8 cellular contexts compared by ENCODE assay signal in genomic region chr3:10142707-10143560, GRCh38. TPM values are rescaled to one million over a fixed set of nuclear protein-coding genes. Genes with fewer than 3 reads are reported as not detected.
DNase-seq lines count a peak whose midpoint lies in the region; TF ChIP-seq lines count a peak whose summit lies in the region.

No MANE protein-coding gene starts in this region.

- H3K9me3 ChIP-seq in BLaER1, result no peaks in the 10 kb centered on the region
- H3K9me3 ChIP-seq in HUES6 (ENCODE audit: control insufficient read depth, insufficient read depth, low read depth, low read length), result no peaks in the 10 kb centered on the region
- no peaks in the 10 kb centered on the region for H3K9me3 ChIP-seq in right atrium auricular region
- no peaks in the 10 kb centered on the region for H3K9me3 ChIP-seq in smooth muscle cell (replicated peaks; ENCODE audit: low read depth)

- TF ChIP-seq CTCF in right atrium auricular region (IDR thresholded peaks at IDR 0.05), result no peak
- TF ChIP-seq CTCF in smooth muscle cell (IDR thresholded peaks at IDR 0.05; ENCODE audit: borderline replicate concordance, insufficient read depth, poor library complexity, severe bottlenecking), result no peak

- WGBS in smooth muscle cell (ENCODE audit: low lambda C conversion rate), result 68% methylated on average over 29 of the region's 29 CpGs

- H3K36me3 ChIP-seq in BLaER1, result peaks cover 46% of the 10 kb centered on the region
- peaks cover 25% of the 10 kb centered on the region for H3K36me3 ChIP-seq in HUES6 (ENCODE audit: control insufficient read depth, insufficient read depth, low read length)
- H3K36me3 ChIP-seq in right atrium auricular region, result peaks cover 4% of the 10 kb centered on the region
- no peaks in the 10 kb centered on the region for H3K36me3 ChIP-seq in smooth muscle cell (ENCODE audit: low read depth)

- H3K79me2 ChIP-seq in smooth muscle cell (ENCODE audit: low read depth), result peaks cover 55% of the 10 kb centered on the region

- H3K4me1 ChIP-seq in BLaER1 (peaks cover 39% of the 10 kb centered on the region), HUES6 (ENCODE audit: control insufficient read depth, insufficient read depth, low read length) (peaks cover 5% of the 10 kb centered on the region; the same call in 1 of the 2 replicates), right atrium auricular region (peaks cover 0 to 23% of the 10 kb centered on the region in 2 donors), smooth muscle cell (ENCODE audit: low read depth) (peaks cover 9% of the 10 kb centered on the region)

- H3F3A ChIP-seq in smooth muscle cell (ENCODE audit: low read depth), result no peaks in the 10 kb centered on the region

- H3K9ac ChIP-seq in BLaER1 (peak overlapping the region; percentile 94), HUES6 (ENCODE audit: low read length) (peak overlapping the region; percentile 24), smooth muscle cell (ENCODE audit: low read depth) (no peak overlapping the region)

- H2AFZ ChIP-seq in smooth muscle cell (ENCODE audit: low read depth), result no peak overlapping the region

- H3K27ac ChIP-seq in BLaER1 (peak overlapping the region; percentile 92), HUES6 (ENCODE audit: low read depth, low read length) (no peak overlapping the region), right atrium auricular region (no peak overlapping the region), smooth muscle cell (ENCODE audit: low read depth) (no peak overlapping the region)

- H3K4me2 ChIP-seq in BLaER1, result peak overlapping the region; percentile 87
- peak overlapping the region; percentile 78 for H3K4me2 ChIP-seq in smooth muscle cell

- H3K27me3 ChIP-seq in BLaER1 (no peaks in the 10 kb centered on the region), HUES6 (ENCODE audit: control insufficient read depth, insufficient read depth, low read length) (no peaks in the 10 kb centered on the region), right atrium auricular region (no peaks in the 10 kb centered on the region), smooth muscle cell (ENCODE audit: low read depth) (no peaks in the 10 kb centered on the region)

- DNase-seq in activated T-cell treated with anti-CD3 and anti-CD28 coated beads, Interleukin-2, amount 50 U/mL, for 48 hours, result peak; percentile 34 to 48
- DNase-seq in right atrium auricular region (ENCODE audit: low spot score), result no peak
- DNase-seq in smooth muscle cell (lab: John Stamatoyannopoulos, UW; ENCODE audit: unreplicated experiment), result no peak
- DNase-seq in inferior parietal cortex (ENCODE audit: extremely low spot score), result no peak
- DNase-seq in NOMO-1 (lab: John Stamatoyannopoulos, UW; ENCODE audit: unreplicated experiment in 2 of 2), result no peak
- no peak for DNase-seq in middle frontal gyrus (ENCODE audit: extremely low spot score, low spot score)

- H4K20me1 ChIP-seq in BLaER1 (peaks cover 60% of the 10 kb centered on the region), smooth muscle cell (ENCODE audit: low read depth) (peaks cover 47% of the 10 kb centered on the region)

- H3K4me3 ChIP-seq in BLaER1 (peak overlapping the region; percentile 83), HUES6 (ENCODE audit: low read depth, low read length) (peak overlapping the region; percentile 99), right atrium auricular region (peak overlapping the region; percentile 70 to 81), smooth muscle cell (peak overlapping the region; percentile 66)

RNA-seq across cellular contexts. Expression of gene VHL, which starts 1.4 kb away (rescaled TPM):
- total RNA-seq in right atrium auricular region, result 10 to 100 TPM; 14.1 to 16.5 TPM
- 21.4 and 26.8 TPM in 2 replicates for total RNA-seq in smooth muscle cell
- polyA plus RNA-seq in smooth muscle cell, result 13.9 and 19.5 TPM in 2 replicates

RNA-seq across cellular contexts. Expression of gene IRAK2, which starts 21.8 kb away (rescaled TPM):
- total RNA-seq in right atrium auricular region (1 to 10 TPM; 1.1 to 2.8 TPM), smooth muscle cell (1.9 and 3.4 TPM in 2 replicates)
- 2.8 and 3.3 TPM in 2 replicates for polyA plus RNA-seq in smooth muscle cell

RNA-seq across cellular contexts. Expression of gene BRK1, which starts 27.5 kb away (rescaled TPM):
- 10 to 100 TPM; 58.3 to 94.3 TPM for total RNA-seq in right atrium auricular region
- 111 and 117 TPM in 2 replicates for total RNA-seq in smooth muscle cell
- 228 and 231 TPM in 2 replicates for polyA plus RNA-seq in smooth muscle cell

RNA-seq across cellular contexts. Expression of gene FANCD2OS, which starts 34.9 kb away (rescaled TPM):
- total RNA-seq in right atrium auricular region (not detected), smooth muscle cell (not detected in 2 replicates)
- not detected in 2 replicates for polyA plus RNA-seq in smooth muscle cell

Comparison
In these comparisons a context has a peak if more than half of its experiments do, and no peak if none do; other contexts are left out.
1. DNase-seq: peak in activated T-cell treated with anti-CD3 and anti-CD28 coated beads, Interleukin-2, amount 50 U/mL, for 48 hours (2 of 2); none in right atrium auricular region (single experiment), smooth muscle cell (single experiment), inferior parietal cortex (single experiment), NOMO-1 (0 of 2) and middle frontal gyrus (single experiment).
2. Peak in every context shown above with its lines, with median percentiles within 50 percentile points of each other: H3K4me3 ChIP-seq.